ENCODE assay signal across 11 cellular contexts in genomic region chr4:171751538-171751937, GRCh38.
"Had no signal": no experiment of that assay in that cellular context is flagged by ENCODE, and none has a peak within 500 bp of the region (broad histone marks: within the 10 kb centered on the region; RNA-seq: fewer than 3 reads in every experiment).

No MANE protein-coding gene starts in this region.

- DNase-seq: GM23248, GOT3, H7, H9, HCEC 1CT, HFFc6 had no signal

- H3K4me2 ChIP-seq: GM23338 had no signal

- H3K4me3 ChIP-seq: GM23248, GM23338, HAP-1 had no signal

- H2AFZ ChIP-seq: GM23248, GM23338 had no signal

- H3K36me3 ChIP-seq: HAP-1 had no signal

- H3K9me3 ChIP-seq: HAP-1 had no signal

- ATAC-seq: GM23338, HCT116 had no signal

- FAIRE-seq: H1, H54 had no signal

- H3K9ac ChIP-seq: GM23248 had no signal

- H3K4me1 ChIP-seq: HAP-1 had no signal

- H3K27ac ChIP-seq: GM23248 had no signal
